ENCODE assay signal across 8 cellular contexts in genomic region chr19:36014029-36014924, GRCh38. TPM values are rescaled to one million over a fixed set of nuclear protein-coding genes. Genes with fewer than 3 reads are reported as not detected.
DNase-seq lines count a peak whose midpoint lies in the region; ATAC-seq and TF ChIP-seq lines count a peak whose summit lies in the region.

ALKBH6 (minus strand) TSS chr19:36014213; CDS start chr19:36013397, 816 bp downstream.

- ATAC-seq in GM19324 (IDR thresholded peaks at IDR 0.05; ENCODE audit: low FRiP score, unreplicated experiment), result peak; percentile 98
- peak; percentile 88 for ATAC-seq in HG03469 (IDR thresholded peaks at IDR 0.05; ENCODE audit: unreplicated experiment)
- ATAC-seq in left colon, result peak; percentile 96

- H3K27ac ChIP-seq in coronary artery, result peak within 1 kb of the TSS; percentile 76 to 87

- POLR2A ChIA-PET in BJ (lab: Charles Lee), result interaction anchor here (1.0 kb wide), 1 partner anchor 27 kb away, joined by 12 read pairs; no protein-coding TSS in a partner anchor

- H3K27me3 ChIP-seq in BJ (ENCODE audit: control insufficient read depth, insufficient read depth, low read length), result no peaks in the 10 kb centered on the region

- H3K36me3 ChIP-seq in BJ (ENCODE audit: control insufficient read depth, insufficient read depth, low read length), result peaks cover 18% of the 10 kb centered on the region

- peak within 1 kb of the TSS; percentile 95 for H3K27ac Mint-ChIP-seq in activated CD4-positive, alpha-beta T cell treated with anti-CD3 and anti-CD28 coated beads, Interleukin-2, amount 10 ng/mL, durations not matched to agents 24 days and 14 days

- peak within 1 kb of the TSS; percentile 97 for H3K4me3 Mint-ChIP-seq in activated CD4-positive, alpha-beta T cell treated with anti-CD3 and anti-CD28 coated beads, Interleukin-2, amount 10 ng/mL, durations not matched to agents 24 days and 14 days

- DNase-seq in BJ (ENCODE audit: low read depth) (peak; percentile 95), NCI-H526 treated with DMSO at 0.1 percent for 48 hours (lab: John Stamatoyannopoulos, UW) (peak; percentile 100), coronary artery (ENCODE audit: low spot score) (peak; percentile 99), left colon (peak; percentile 100)
- peak; percentile 100 for DNase-seq in activated CD4-positive, alpha-beta T cell treated with anti-CD3 and anti-CD28 coated beads, Interleukin-2, amount 10 ng/mL, durations not matched to agents 24 days and 14 days
- DNase-seq in stimulated activated CD4-positive, alpha-beta T cell treated with anti-CD3 and anti-CD28 coated beads, Interleukin-1b, Interleukin-23, amount 100 ng/mL, for 48 hours, result peak; percentile 100

- no peaks in the 10 kb centered on the region for H3K9me3 Mint-ChIP-seq in activated CD4-positive, alpha-beta T cell treated with anti-CD3 and anti-CD28 coated beads, Interleukin-2, amount 10 ng/mL, durations not matched to agents 24 days and 14 days

- H3K27me3 Mint-ChIP-seq in activated CD4-positive, alpha-beta T cell treated with anti-CD3 and anti-CD28 coated beads, Interleukin-2, amount 10 ng/mL, durations not matched to agents 24 days and 14 days, result no peaks in the 10 kb centered on the region

- H3K4me3 ChIP-seq in BJ (ENCODE audit: low read depth, low read length), result peak within 1 kb of the TSS; percentile 91
- H3K4me3 ChIP-seq in coronary artery, result peak within 1 kb of the TSS; percentile 84

- CTCF ChIA-PET in BJ (lab: Yijun Ruan, JAX), result interaction anchor here (0.8 to 1.6 kb wide), 5 partner anchors 9 to 133 kb away, joined by 3 to 5 read pairs (median 3); partner anchors contain the start of genes THAP8 and WDR62

- peaks cover 37% of the 10 kb centered on the region for H3K4me1 Mint-ChIP-seq in activated CD4-positive, alpha-beta T cell treated with anti-CD3 and anti-CD28 coated beads, Interleukin-2, amount 10 ng/mL, durations not matched to agents 24 days and 14 days

- TF ChIP-seq CTCF in BJ (IDR thresholded peaks at IDR 0.05; ENCODE audit: insufficient read depth, low read depth, low read length), result no peak
- no peak for TF ChIP-seq CTCF in coronary artery (IDR thresholded peaks at IDR 0.05)

- H3K36me3 Mint-ChIP-seq in activated CD4-positive, alpha-beta T cell treated with anti-CD3 and anti-CD28 coated beads, Interleukin-2, amount 10 ng/mL, durations not matched to agents 24 days and 14 days (ENCODE audit: low read depth), result peaks cover 17% of the 10 kb centered on the region

- intact Hi-C loops in activated CD4-positive, alpha-beta T cell treated with anti-CD3 and anti-CD28 coated beads, Interleukin-2, amount 10 ng/mL, durations not matched to agents 24 days and 14 days (cut with micrococcal nuclease), result loop anchor here (1.0 kb wide), 4 partner anchors 19 to 101 kb away; partner anchors contain the start of genes SDHAF1, TBCB, THAP8 and WDR62
- intact Hi-C loops in left colon (cut with DNase I, micrococcal nuclease), result no loop called here

RNA-seq across cellular contexts. Expression of gene ALKBH6, which starts in this region (rescaled TPM):
- polyA plus RNA-seq in BJ (2011; rRNA removed), result 17.5 and 19.5 TPM in 2 replicates
- polyA minus RNA-seq in BJ (2011; rRNA and poly(A)+ RNA removed), result 7.3 and 7.9 TPM in 2 replicates
- 46.1 and 50.7 TPM in 2 replicates for total RNA-seq in activated CD4-positive, alpha-beta T cell treated with anti-CD3 and anti-CD28 coated beads, Interleukin-2, amount 10 ng/mL, durations not matched to agents 24 days and 14 days
- total RNA-seq in left colon, result 10 to 100 TPM; 15.3 to 22.1 TPM

Comparison
In these comparisons a context has a peak if more than half of its experiments do, and no peak if none do; other contexts are left out.
1. Peak in every context shown above with its lines: DNase-seq, ATAC-seq, H3K4me3 ChIP-seq and H3K27ac ChIP-seq.